Comparison of ENCODE assay signal across 1 cellular context in genomic region chr4:76058302-76058701, GRCh38.
TF ChIP-seq lines count a peak whose summit lies in the region.

No MANE protein-coding gene starts in this region.

TF ChIP-seq in SK-N-SH treated with all-trans-retinoic acid at 6 μM for 48 hours, 23 proteins besides CTCF, POLR2A, EP300 and RAD21 (continued from another document):
- no peak for TF ChIP-seq PATZ1 (CRISPR knock-in tag; IDR thresholded peaks at IDR 0.05; ENCODE audit: borderline replicate concordance)
- TF ChIP-seq ZFP3 (CRISPR knock-in tag; IDR thresholded peaks at IDR 0.05): no peak
- TF ChIP-seq CSRNP3 (CRISPR knock-in tag; IDR thresholded peaks at IDR 0.05): no peak
- TF ChIP-seq SNAI2 (CRISPR knock-in tag; IDR thresholded peaks at IDR 0.05): no peak
